ENCODE assay signal across 22 cellular contexts in genomic region chr15:52540374-52541012, GRCh38. TPM values are rescaled to one million over a fixed set of nuclear protein-coding genes. Genes with fewer than 3 reads are reported as not detected.
A peak's percentile ranks its signal among the peaks of the same experiment; 100 is the strongest.
DNase-seq lines count a peak whose midpoint lies in the region; ATAC-seq and TF ChIP-seq lines count a peak whose summit lies in the region.
"Had no signal": no experiment of that assay in that cellular context is flagged by ENCODE, and none has a peak within 500 bp of the region (broad histone marks: within the 10 kb centered on the region; RNA-seq: fewer than 3 reads in every experiment).

No MANE protein-coding gene starts in this region.

- CTCF ChIA-PET in HEK293 (lab: Yijun Ruan, JAX) (no interaction called here), WTC11 (lab: Charles Lee) (no interaction called here)

- no peak overlapping the region for H3K4me3 Mint-ChIP-seq in stimulated activated effector memory CD8-positive, alpha-beta T cell treated with anti-CD3 and anti-CD28 coated beads, Interleukin-12 subunit alpha, Interleukin-12 subunit beta, amount 100 ng/mL, for 72 hours
- no peak overlapping the region for H3K4me3 Mint-ChIP-seq in WTC11
- H3K4me3 Mint-ChIP-seq: CD4-positive, alpha-beta T cell; HFFc6 had no signal

- POLR2A ChIA-PET in HEK293 (lab: Yijun Ruan, JAX) (no interaction called here), WTC11 (lab: Charles Lee) (no interaction called here)

- DNase-seq in M059J (ENCODE audit: low read depth) (peak; percentile 19), fibroblast of the aortic adventitia (ENCODE audit: low read depth) (peak; percentile 31), DMS 273 (lab: John Stamatoyannopoulos, UW; ENCODE audit: unreplicated experiment) (no peak), WTC11 (ENCODE audit: low spot score) (no peak), suprapubic skin (ENCODE audit: low spot score in 2 of 2) (no peak)
- no peak for DNase-seq in stimulated activated effector memory CD8-positive, alpha-beta T cell treated with anti-CD3 and anti-CD28 coated beads, Interleukin-12 subunit alpha, Interleukin-12 subunit beta, amount 100 ng/mL, for 72 hours (ENCODE audit: low spot score in 2 of 2)
- DNase-seq: ACHN; CD4-positive, alpha-beta T cell; COR-L47; DMS 273 treated with DMSO at 0.1 percent for 48 hours; DMS79 treated with DMSO at 0.1 percent for 48 hours; H7; HFFc6; NCI-H1417 treated with DMSO at 0.1 percent for 48 hours; NCI-H1930; NK-92 treated with Interleukin-12 subunit alpha and Interleukin-12 subunit beta, amount 100 ng/mL, for 24 hours; SIG-M5; SK-N-SH had no signal

- no peak for ATAC-seq in stimulated activated effector memory CD8-positive, alpha-beta T cell treated with anti-CD3 and anti-CD28 coated beads, Interleukin-12 subunit alpha, Interleukin-12 subunit beta, amount 100 ng/mL, for 72 hours
- no peak for ATAC-seq in WTC11
- ATAC-seq: Panc1 had no signal

- H3K4me1 Mint-ChIP-seq in stimulated activated effector memory CD8-positive, alpha-beta T cell treated with anti-CD3 and anti-CD28 coated beads, Interleukin-12 subunit alpha, Interleukin-12 subunit beta, amount 100 ng/mL, for 72 hours: peaks cover 1% of the 10 kb centered on the region
- no peaks in the 10 kb centered on the region for H3K4me1 Mint-ChIP-seq in WTC11

- TF ChIP-seq POLR2A in suprapubic skin (IDR thresholded peaks at IDR 0.05): no peak

- WGBS in suprapubic skin: 87% methylated on average over 1 of the region's 3 CpGs

- peaks cover 2% of the 10 kb centered on the region for H3K36me3 Mint-ChIP-seq in stimulated activated effector memory CD8-positive, alpha-beta T cell treated with anti-CD3 and anti-CD28 coated beads, Interleukin-12 subunit alpha, Interleukin-12 subunit beta, amount 100 ng/mL, for 72 hours
- peaks cover 31% of the 10 kb centered on the region for H3K36me3 Mint-ChIP-seq in WTC11

- no peak for TF ChIP-seq EP300 in suprapubic skin (IDR thresholded peaks at IDR 0.05)

- H3K27me3 ChIP-seq in suprapubic skin: no peaks in the 10 kb centered on the region
- H3K27me3 ChIP-seq: BLaER1 had no signal

- no peaks in the 10 kb centered on the region for H3K9me3 ChIP-seq in HEK293 (ENCODE audit: control insufficient read depth, insufficient read depth, low read depth, low read length)
- H3K9me3 ChIP-seq in suprapubic skin: no peaks in the 10 kb centered on the region
- H3K9me3 ChIP-seq: SK-N-SH had no signal

- peaks cover 5% of the 10 kb centered on the region; the same call in 1 of the 2 replicates for H3K27me3 Mint-ChIP-seq in WTC11 (ENCODE audit: low read depth)
- H3K27me3 Mint-ChIP-seq: CD4-positive, alpha-beta T cell had no signal

- H3K27ac Mint-ChIP-seq in stimulated activated effector memory CD8-positive, alpha-beta T cell treated with anti-CD3 and anti-CD28 coated beads, Interleukin-12 subunit alpha, Interleukin-12 subunit beta, amount 100 ng/mL, for 72 hours: peak overlapping the region; percentile 6
- no peak overlapping the region for H3K27ac Mint-ChIP-seq in WTC11
- H3K27ac Mint-ChIP-seq: CD4-positive, alpha-beta T cell; HFFc6 had no signal

- TF ChIP-seq CTCF in HEK293 (tag by site-specific recombination; IDR thresholded peaks at IDR 0.05) (no peak), fibroblast of the aortic adventitia (IDR thresholded peaks at IDR 0.05; ENCODE audit: insufficient read depth, low read length) (no peak), WTC11 (IDR thresholded peaks at IDR 0.05) (no peak), suprapubic skin (IDR thresholded peaks at IDR 0.05) (no peak)

- H3K4me1 ChIP-seq in HEK293 (ENCODE audit: control insufficient read depth, insufficient read depth, low read length) (no peaks in the 10 kb centered on the region), suprapubic skin (no peaks in the 10 kb centered on the region)
- H3K4me1 ChIP-seq: BLaER1 had no signal

- H3K36me3 ChIP-seq in HEK293 (ENCODE audit: control insufficient read depth in 2 of 2, insufficient read depth in 1 of 2, low read length in 2 of 2): no peaks in the 10 kb centered on the region
- no peaks in the 10 kb centered on the region for H3K36me3 ChIP-seq in suprapubic skin

- H3K4me3 ChIP-seq in HEK293 (ENCODE audit: low read depth, low read length) (no peak overlapping the region), fibroblast of the aortic adventitia (ENCODE audit: low read depth, low read length) (no peak overlapping the region), suprapubic skin (no peak overlapping the region)
- H3K4me3 ChIP-seq: BLaER1 had no signal

- H3K27ac ChIP-seq in HEK293 (ENCODE audit: extremely low read depth, low read depth, low read length) (no peak overlapping the region), suprapubic skin (no peak overlapping the region)
- H3K27ac ChIP-seq: BLaER1, KMS-11 had no signal

- H3K9me3 Mint-ChIP-seq in stimulated activated effector memory CD8-positive, alpha-beta T cell treated with anti-CD3 and anti-CD28 coated beads, Interleukin-12 subunit alpha, Interleukin-12 subunit beta, amount 100 ng/mL, for 72 hours: no peaks in the 10 kb centered on the region
- peaks cover 43% of the 10 kb centered on the region for H3K9me3 Mint-ChIP-seq in WTC11

TF ChIP-seq in HEK293, 187 proteins besides CTCF, POLR2A, EP300 and RAD21:
- TF ChIP-seq ZNF585B (tag by site-specific recombination; IDR thresholded peaks at IDR 0.05) (0 out of 2 replicates have a peak, but pooled peaks have one; percentile 20), ZNF398 (tag by site-specific recombination; IDR thresholded peaks at IDR 0.05) (no peak)

TF ChIP-seq in WTC11, 78 proteins besides CTCF, POLR2A, EP300 and RAD21 (continues in another document):
- TF ChIP-seq STAT6 (CRISPR knock-in tag; conservative IDR thresholded peaks at IDR 0.05; ENCODE audit: low read depth) (no peak), MXD4 (CRISPR knock-in tag; IDR thresholded peaks at IDR 0.05; ENCODE audit: borderline replicate concordance) (no peak), ERG (CRISPR knock-in tag; IDR thresholded peaks at IDR 0.05) (no peak), ATF1 (CRISPR knock-in tag; IDR thresholded peaks at IDR 0.05) (no peak), ESRRA (CRISPR knock-in tag; IDR thresholded peaks at IDR 0.05; ENCODE audit: borderline replicate concordance) (no peak)

RNA-seq across cellular contexts. Expression of gene MYO5A, which starts 11.8 kb away (rescaled TPM):
- total RNA-seq in M059J (2014; rRNA removed; shearing (Covaris generic)): 14.7 and 23.6 TPM in 2 replicates
- 18.9 and 80.3 TPM in 2 replicates for total RNA-seq in fibroblast of the aortic adventitia (ENCODE audit: low replicate concordance)
- total RNA-seq in WTC11 (2021): 29.2 to 33.3 TPM (median 32.1 TPM) in 3 replicates
- total RNA-seq in suprapubic skin: 10 to 100 TPM; 37.4 to 73.7 (median 47.0) TPM

RNA-seq across cellular contexts. Expression of gene ARPP19, which starts 28.3 kb away (rescaled TPM):
- 133 and 137 TPM in 2 replicates for total RNA-seq in M059J (2014; rRNA removed; shearing (Covaris generic))
- 91.5 and 168 TPM in 2 replicates for total RNA-seq in fibroblast of the aortic adventitia (ENCODE audit: low replicate concordance)
- total RNA-seq in WTC11 (2021): 203 to 217 TPM (median 212 TPM) in 3 replicates
- total RNA-seq in suprapubic skin: 10 to 100 TPM; 69.5 to 96.5 (median 86.8) TPM

Comparison
In these comparisons a context has a peak if more than half of its experiments do, and no peak if none do; other contexts are left out.
1. DNase-seq: peak in M059J (single experiment) and fibroblast of the aortic adventitia (single experiment); none in stimulated activated effector memory CD8-positive, alpha-beta T cell treated with anti-CD3 and anti-CD28 coated beads, Interleukin-12 subunit alpha, Interleukin-12 subunit beta, amount 100 ng/mL, for 72 hours (0 of 2), DMS 273 (single experiment), WTC11 (single experiment) and suprapubic skin (0 of 2).